17 cellular contexts compared by ENCODE assay signal in genomic region chr2:237412646-237413292, GRCh38. TPM values are rescaled to one million over a fixed set of nuclear protein-coding genes. Genes with fewer than 3 reads are reported as not detected.
DNase-seq lines count a peak whose midpoint lies in the region; ATAC-seq and TF ChIP-seq lines count a peak whose summit lies in the region.
"Had no signal": no experiment of that assay in that cellular context is flagged by ENCODE, and none has a peak within 500 bp of the region (broad histone marks: within the 10 kb centered on the region; RNA-seq: fewer than 3 reads in every experiment).

No MANE protein-coding gene starts in this region.

- peak overlapping the region in 1 of 2 experiments; percentile 41; a peak in 1 of 4 replicates for H3K27ac ChIP-seq in SK-N-SH (ENCODE audit: low read depth in 2 of 2, low read length in 1 of 2)
- peak overlapping the region; percentile 88 for H3K27ac ChIP-seq in ovary
- H3K27ac ChIP-seq in urinary bladder (ENCODE audit: low read depth): peak overlapping the region; percentile 76
- H3K27ac ChIP-seq: 22Rv1, SJCRH30 had no signal

- H3K79me2 ChIP-seq in SK-N-SH (ENCODE audit: insufficient read depth): peaks cover 45% of the 10 kb centered on the region

- ATAC-seq in SK-N-SH treated with all-trans-retinoic acid at 6 μM for 48 hours: no peak
- peak; percentile 36 to 62 for ATAC-seq in left cardiac atrium
- ATAC-seq in WTC11: no peak
- ATAC-seq: activated CD4-positive, CD25-positive, alpha-beta regulatory T cell treated with anti-CD3 and anti-CD28 coated beads, Interleukin-2, amount 50 U/mL, for 24 hours had no signal

- peak overlapping the region; percentile 12; the same call in 1 of the 2 replicates for H3K9ac ChIP-seq in SK-N-SH

- TF ChIP-seq CTCF in SK-N-SH (IDR thresholded peaks at IDR 0.05) (no peak), ovary (IDR thresholded peaks at IDR 0.05) (no peak), WTC11 (IDR thresholded peaks at IDR 0.05) (no peak)

- H3K9me3 ChIP-seq in SK-N-SH (no peaks in the 10 kb centered on the region), ovary (no peaks in the 10 kb centered on the region)
- H3K9me3 ChIP-seq: SJCRH30 had no signal

- TF ChIP-seq RAD21 in SK-N-SH (IDR thresholded peaks at IDR 0.05; ENCODE audit: low read length): no peak

- H3K36me3 ChIP-seq in SK-N-SH (replicated peaks in 1 of 2; ENCODE audit: control insufficient read depth in 1 of 2, insufficient read depth in 2 of 2, low read length in 1 of 2): no peaks in the 10 kb centered on the region
- no peaks in the 10 kb centered on the region for H3K36me3 ChIP-seq in ovary
- no peaks in the 10 kb centered on the region for H3K36me3 ChIP-seq in urinary bladder (ENCODE audit: insufficient read depth)
- H3K36me3 ChIP-seq: SJCRH30 had no signal

- no peaks in the 10 kb centered on the region for H3K36me3 Mint-ChIP-seq in WTC11

- POLR2A ChIA-PET in SK-N-SH (lab: Yijun Ruan, JAX): no interaction called here
- POLR2A ChIA-PET in WTC11 (lab: Charles Lee): no interaction called here

- DNase-seq in SK-N-SH: no peak
- no peak for DNase-seq in left cardiac atrium
- peak; percentile 40 to 67 (median 57) for DNase-seq in ovary
- no peak for DNase-seq in H4 (ENCODE audit: low spot score)
- no peak for DNase-seq in activated CD4-positive, alpha-beta T cell treated with anti-CD3 and anti-CD28 coated beads, Interleukin-2, amount 50 U/mL, for 1 hour
- DNase-seq in WTC11 (ENCODE audit: low spot score): no peak
- DNase-seq: activated effector memory CD4-positive, alpha-beta T cell treated with Interleukin-2 at 50 U/mL for 16 hours; cortex of kidney; DMS153; midbrain; NCI-H1092; stimulated activated CD4-positive, alpha-beta T cell treated with anti-CD3 and anti-CD28 coated beads, Interleukin-12 subunit alpha, Interleukin-12 subunit beta, amount 100 ng/mL, for 4 hours had no signal

- no peaks in the 10 kb centered on the region for H4K20me1 ChIP-seq in SK-N-SH (ENCODE audit: insufficient read depth)

- H3K27ac Mint-ChIP-seq in WTC11: no peak overlapping the region

- H3K9me2 ChIP-seq in SK-N-SH: no peaks in the 10 kb centered on the region

- H2AFZ ChIP-seq in SK-N-SH (ENCODE audit: low read depth): no peak overlapping the region

- intact Hi-C loops in left cardiac atrium (cut with DNase I): loop anchor here (5.0 to 10.0 kb wide), 3 partner anchors 162 to 260 kb away; no protein-coding TSS in a partner anchor
- intact Hi-C loops in ovary (cut with DNase I): loop anchor here (5.0 to 10.0 kb wide), 9 partner anchors 62 to 320 kb away; no protein-coding TSS in a partner anchor

- no peak overlapping the region; a peak in 1 of 4 replicates for H3K4me3 ChIP-seq in SK-N-SH (ENCODE audit: low read depth in 2 of 2, low read length in 1 of 2)
- peak overlapping the region; percentile 55 for H3K4me3 ChIP-seq in ovary
- H3K4me3 ChIP-seq in urinary bladder (ENCODE audit: low read depth, low read length): peak overlapping the region; percentile 46
- H3K4me3 ChIP-seq: SJCRH30 had no signal

- TF ChIP-seq EP300 in SK-N-SH (IDR thresholded peaks at IDR 0.05; ENCODE audit: borderline replicate concordance in 1 of 2, low read depth in 1 of 2, low read length in 1 of 2) (no peak), ovary (IDR thresholded peaks at IDR 0.05) (no peak)

- peaks cover 4% of the 10 kb centered on the region; the same call in 1 of the 2 replicates for H3K27me3 Mint-ChIP-seq in WTC11 (ENCODE audit: low read depth)

- H3F3A ChIP-seq in SK-N-SH (replicated peaks; ENCODE audit: insufficient read depth): peaks cover 7% of the 10 kb centered on the region

- no peak for TF ChIP-seq POLR2A in ovary (IDR thresholded peaks at IDR 0.05)

- H3K9me3 Mint-ChIP-seq in WTC11: no peaks in the 10 kb centered on the region

- peak overlapping the region; percentile 53; the same call in 1 of the 2 replicates for H3K4me2 ChIP-seq in SK-N-SH

- H3K4me1 ChIP-seq in SK-N-SH (ENCODE audit: control insufficient read depth in 1 of 2, insufficient read depth in 2 of 2, low read depth in 1 of 2, low read length in 1 of 2): peaks cover 6 to 11% of the 10 kb centered on the region in 2 experiments
- peaks cover 5% of the 10 kb centered on the region for H3K4me1 ChIP-seq in ovary (ENCODE audit: insufficient read depth)
- peaks cover 2% of the 10 kb centered on the region for H3K4me1 ChIP-seq in urinary bladder (ENCODE audit: insufficient read depth)
- H3K4me1 ChIP-seq: SJCRH30 had no signal

- peaks cover 35% of the 10 kb centered on the region for H3K4me1 Mint-ChIP-seq in WTC11

- no peaks in the 10 kb centered on the region for H3K27me3 ChIP-seq in SK-N-SH (ENCODE audit: insufficient read depth)
- H3K27me3 ChIP-seq in ovary: no peaks in the 10 kb centered on the region

- CTCF ChIA-PET in SK-N-SH (lab: Yijun Ruan, JAX) (interaction anchor here (3.2 to 6.8 kb wide), 2 partner anchors 10 to 63 kb away, joined by 16 to 57 read pairs; no protein-coding TSS in a partner anchor), WTC11 (lab: Charles Lee) (interaction anchor here (0.8 to 6.8 kb wide), 6 partner anchors 8 to 247 kb away, joined by 3 to 75 read pairs (median 4); no protein-coding TSS in a partner anchor)

- 81% methylated on average over 10 of the region's 14 CpGs for WGBS in SK-N-SH (ENCODE audit: low lambda C conversion rate)
- 8 to 20% (median 15%) methylated on average over 14 of the region's 14 CpGs for WGBS in ovary, 3 donors
- WGBS in urinary bladder: 24% methylated on average over 14 of the region's 14 CpGs

- no peak overlapping the region for H3K4me3 Mint-ChIP-seq in WTC11

TF ChIP-seq in SK-N-SH, 30 proteins besides CTCF, POLR2A, EP300 and RAD21:
- no peak for TF ChIP-seq EZH2phosphoT487 (IDR thresholded peaks at IDR 0.05; ENCODE audit: borderline replicate concordance, low read depth)

TF ChIP-seq in SK-N-SH treated with all-trans-retinoic acid at 6 μM for 48 hours, 23 proteins besides CTCF, POLR2A, EP300 and RAD21:
- TF ChIP-seq RARB (CRISPR knock-in tag; IDR thresholded peaks at IDR 0.05): no peak

TF ChIP-seq in WTC11, 78 proteins besides CTCF, POLR2A, EP300 and RAD21:
- TF ChIP-seq, protein P1, sequence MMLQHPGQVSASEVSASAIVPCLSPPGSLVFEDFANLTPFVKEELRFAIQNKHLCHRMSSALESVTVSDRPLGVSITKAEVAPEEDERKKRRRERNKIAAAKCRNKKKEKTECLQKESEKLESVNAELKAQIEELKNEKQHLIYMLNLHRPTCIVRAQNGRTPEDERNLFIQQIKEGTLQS (CRISPR knock-in tag; conservative IDR thresholded peaks at IDR 0.05): no peak
- TF ChIP-seq, protein P2, sequence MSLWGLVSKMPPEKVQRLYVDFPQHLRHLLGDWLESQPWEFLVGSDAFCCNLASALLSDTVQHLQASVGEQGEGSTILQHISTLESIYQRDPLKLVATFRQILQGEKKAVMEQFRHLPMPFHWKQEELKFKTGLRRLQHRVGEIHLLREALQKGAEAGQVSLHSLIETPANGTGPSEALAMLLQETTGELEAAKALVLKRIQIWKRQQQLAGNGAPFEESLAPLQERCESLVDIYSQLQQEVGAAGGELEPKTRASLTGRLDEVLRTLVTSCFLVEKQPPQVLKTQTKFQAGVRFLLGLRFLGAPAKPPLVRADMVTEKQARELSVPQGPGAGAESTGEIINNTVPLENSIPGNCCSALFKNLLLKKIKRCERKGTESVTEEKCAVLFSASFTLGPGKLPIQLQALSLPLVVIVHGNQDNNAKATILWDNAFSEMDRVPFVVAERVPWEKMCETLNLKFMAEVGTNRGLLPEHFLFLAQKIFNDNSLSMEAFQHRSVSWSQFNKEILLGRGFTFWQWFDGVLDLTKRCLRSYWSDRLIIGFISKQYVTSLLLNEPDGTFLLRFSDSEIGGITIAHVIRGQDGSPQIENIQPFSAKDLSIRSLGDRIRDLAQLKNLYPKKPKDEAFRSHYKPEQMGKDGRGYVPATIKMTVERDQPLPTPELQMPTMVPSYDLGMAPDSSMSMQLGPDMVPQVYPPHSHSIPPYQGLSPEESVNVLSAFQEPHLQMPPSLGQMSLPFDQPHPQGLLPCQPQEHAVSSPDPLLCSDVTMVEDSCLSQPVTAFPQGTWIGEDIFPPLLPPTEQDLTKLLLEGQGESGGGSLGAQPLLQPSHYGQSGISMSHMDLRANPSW (CRISPR knock-in tag; conservative IDR thresholded peaks at IDR 0.05; ENCODE audit: low read depth): no peak
- no peak for TF ChIP-seq SMAD3 (CRISPR knock-in tag; IDR thresholded peaks at IDR 0.05; ENCODE audit: borderline replicate concordance)
- no peak for TF ChIP-seq TP53 (CRISPR knock-in tag; IDR thresholded peaks at IDR 0.05)
TF ChIP-seq in WTC11: peak in this region for 0.

RNA-seq across cellular contexts. Expression of gene COL6A3, which starts 1.2 kb away (rescaled TPM):
- 10.7 and 18.5 TPM in 2 replicates for polyA plus RNA-seq in SK-N-SH (2012; rRNA removed)
- polyA plus RNA-seq in SK-N-SH (2012; cell fraction: cytosol; rRNA removed): 9.2 and 11.4 TPM in 2 replicates
- polyA plus RNA-seq in SK-N-SH (2012; cell fraction: nucleus; rRNA removed): 16.1 and 17.7 TPM in 2 replicates
- 100 to 1,000 TPM; 145 to 186 TPM for total RNA-seq in left cardiac atrium
- total RNA-seq in ovary: 100 to 1,000 TPM; 113 to 520 (median 431) TPM
- polyA plus RNA-seq in ovary: 100 to 1,000 TPM; 105 to 356 TPM
- total RNA-seq in urinary bladder: 1,173 TPM
- 412 TPM for polyA plus RNA-seq in urinary bladder
- total RNA-seq in H4 (2014; rRNA removed; shearing (Covaris generic)): 202 and 204 TPM in 2 replicates
- total RNA-seq in WTC11 (2021): 2.6 to 4.4 TPM (median 3.9 TPM) in 3 replicates

Comparison
In these comparisons a context has a peak if more than half of its experiments do, and no peak if none do; other contexts are left out.
1. DNase-seq: peak in ovary (5 of 5); none in SK-N-SH (single experiment), left cardiac atrium (single experiment), H4 (single experiment), activated CD4-positive, alpha-beta T cell treated with anti-CD3 and anti-CD28 coated beads, Interleukin-2, amount 50 U/mL, for 1 hour (single experiment) and WTC11 (single experiment).
2. H3K4me3 ChIP-seq: peak in ovary (single experiment) and urinary bladder (single experiment); none in SK-N-SH (0 of 2).
3. ATAC-seq: peak in left cardiac atrium (2 of 2); none in SK-N-SH treated with all-trans-retinoic acid at 6 μM for 48 hours (single experiment) and WTC11 (single experiment).
4. RNA of gene COL6A3, which starts 1.2 kb away (total RNA-seq): 1,173 TPM in urinary bladder (single experiment), 113 to 520 TPM in ovary, 202 to 204 TPM in H4 and 145 to 186 TPM in left cardiac atrium; 2.6 to 4.4 TPM in WTC11; every median in the first group is over 10 times any median in the second.